ENCODE assay signal across 19 cellular contexts in genomic region chr7:42735081-42735480, GRCh38.
"Had no signal": no experiment of that assay in that cellular context is flagged by ENCODE, and none has a peak within 500 bp of the region (broad histone marks: within the 10 kb centered on the region; RNA-seq: fewer than 3 reads in every experiment).

No MANE protein-coding gene starts in this region.

- H3K27ac Mint-ChIP-seq: dendritic cell treated with granulocyte-macrophage colony-stimulating factor and Interleukin-4, amounts not matched to agents 40 ng/mL and 50 ng/mL, for 4 days; effector memory CD8-positive, alpha-beta T cell; natural killer cell had no signal

- H3K4me1 ChIP-seq: gastrocnemius medialis had no signal

- H3K4me3 Mint-ChIP-seq: dendritic cell treated with granulocyte-macrophage colony-stimulating factor and Interleukin-4, amounts not matched to agents 40 ng/mL and 50 ng/mL, for 4 days; effector memory CD8-positive, alpha-beta T cell; natural killer cell; neural crest cell had no signal

- H3K27me3 Mint-ChIP-seq: dendritic cell treated with granulocyte-macrophage colony-stimulating factor and Interleukin-4, amounts not matched to agents 40 ng/mL and 50 ng/mL, for 4 days; effector memory CD8-positive, alpha-beta T cell had no signal

- DNase-seq: effector memory CD8-positive, alpha-beta T cell; gastrocnemius medialis; heart right ventricle; hypothalamus; natural killer cell; nucleus accumbens; ovary; sigmoid colon; stimulated activated CD4-positive, alpha-beta T cell treated with anti-CD3 and anti-CD28 coated beads, Interleukin-2, amount 100 ng/mL, for 48 hours; stimulated activated naive CD4-positive, alpha-beta T cell treated with Interleukin-2 at 50 U/mL for 16 hours; trophoblast cell had no signal

- H3K27ac ChIP-seq: epithelial cell of prostate, esophagus muscularis mucosa, gastrocnemius medialis, ovary, right atrium auricular region, sigmoid colon had no signal

- H3K4me3 ChIP-seq: esophagus muscularis mucosa, gastrocnemius medialis, heart right ventricle, ovary, right atrium auricular region, sigmoid colon, skin epidermis had no signal

- H3K9me3 ChIP-seq: esophagus muscularis mucosa, gastrocnemius medialis, right atrium auricular region, sigmoid colon had no signal

- H3K36me3 ChIP-seq: esophagus muscularis mucosa, gastrocnemius medialis, heart right ventricle, ovary, right atrium auricular region, sigmoid colon had no signal

- FAIRE-seq: colon, islet of Langerhans had no signal

- H3K4me1 Mint-ChIP-seq: natural killer cell had no signal

- H3K27me3 ChIP-seq: esophagus muscularis mucosa, gastrocnemius medialis, heart right ventricle, ovary, right atrium auricular region, sigmoid colon had no signal

- H3K36me3 Mint-ChIP-seq: natural killer cell had no signal
